32 cellular contexts compared by ENCODE assay signal in genomic region chrX:125422986-125423385, GRCh38.
"Had no signal": no experiment of that assay in that cellular context is flagged by ENCODE, and none has a peak within 500 bp of the region (broad histone marks: within the 10 kb centered on the region; RNA-seq: fewer than 3 reads in every experiment).

No MANE protein-coding gene starts in this region.

- ATAC-seq: activated CD8-positive, alpha-beta T cell treated with anti-CD3 and anti-CD28 coated beads for 36 hours; activated naive CD4-positive, alpha-beta T cell treated with anti-CD3 and anti-CD28 coated beads, Interleukin-2, amount 50 U/mL, for 72 hours; activated T-cell treated with anti-CD3 and anti-CD28 coated beads, Interleukin-2, amount 50 U/mL, for 4 hours; activated T-cell treated with anti-CD3 and anti-CD28 coated beads, Interleukin-2, amount 50 U/mL, for 72 hours; activated T-helper 17 cell treated with anti-CD3 and anti-CD28 coated beads, Interleukin-2, amount 50 U/mL, for 72 hours had no signal

- H3K9me3 ChIP-seq: adrenal gland, ascending aorta had no signal

- FAIRE-seq: bronchial epithelial cell, TTC549 had no signal

- H3K36me3 ChIP-seq: adrenal gland, ascending aorta, cardiac muscle cell had no signal

- DNase-seq: activated B cell treated with CpG ODN at 0.5 μM for 24 hours; activated CD4-positive, alpha-beta memory T cell treated with anti-CD3 and anti-CD28 coated beads for 36 hours; activated CD4-positive, alpha-beta T cell treated with anti-CD3 and anti-CD28 coated beads for 4 hours; activated CD4-positive, alpha-beta T cell treated with anti-CD3 and anti-CD28 coated beads, Interleukin-2, amount 10 ng/mL, durations not matched to agents 24 days and 14 days; activated CD4-positive, alpha-beta T cell treated with anti-CD3 and anti-CD28 coated beads, Interleukin-2, amount 50 U/mL, for 1 hour; activated CD4-positive, alpha-beta T cell treated with anti-CD3 and anti-CD28 coated beads, Interleukin-2, amount 50 U/mL, for 4 hours; activated CD4-positive, CD25-positive, alpha-beta regulatory T cell treated with anti-CD3 and anti-CD28 coated beads, Interleukin-2, amount 50 U/mL, for 72 hours; activated CD8-positive, alpha-beta memory T cell treated with anti-CD3 and anti-CD28 coated beads, Interleukin-2, amount 50 U/mL, for 4 hours; activated CD8-positive, alpha-beta T cell treated with anti-CD3 and anti-CD28 coated beads for 36 hours; activated effector memory CD4-positive, alpha-beta T cell treated with anti-CD3 and anti-CD28 coated beads, Interleukin-2, amount 50 U/mL, for 16 hours; activated gamma-delta T cell treated with Interleukin-2 at 50 U/mL for 16 hours; activated naive CD4-positive, alpha-beta T cell; activated naive CD4-positive, alpha-beta T cell treated with anti-CD3 and anti-CD28 coated beads for 36 hours; activated naive CD4-positive, alpha-beta T cell treated with anti-CD3 and anti-CD28 coated beads, Interleukin-2, amount 50 U/mL, for 16 hours; activated naive CD8-positive, alpha-beta T cell treated with anti-CD3 and anti-CD28 coated beads for 36 hours; activated T-cell treated with anti-CD3 and anti-CD28 coated beads for 4 hours; activated T-cell treated with anti-CD3 and anti-CD28 coated beads, Interleukin-2, amount 50 U/mL, for 1 hour; activated T-cell treated with anti-CD3 and anti-CD28 coated beads, Interleukin-2, amount 50 U/mL, for 4 hours; activated T-cell treated with anti-CD3 and anti-CD28 coated beads, Interleukin-2, amount 50 U/mL, for 72 hours; adrenal gland; amniotic stem cell; caudate nucleus; cerebellar nuclear complex; T-helper 2 cell; T-helper 9 cell had no signal

- H3K4me3 ChIP-seq: adrenal gland, ascending aorta, cardiac muscle cell had no signal

- H3K4me1 ChIP-seq: adrenal gland, ascending aorta had no signal

- H3K27ac ChIP-seq: adrenal gland, ascending aorta, cardiac muscle cell, VCaP had no signal

- H3K27me3 ChIP-seq: adrenal gland, ascending aorta, cardiac muscle cell had no signal
